In the genomic region with DNA sequence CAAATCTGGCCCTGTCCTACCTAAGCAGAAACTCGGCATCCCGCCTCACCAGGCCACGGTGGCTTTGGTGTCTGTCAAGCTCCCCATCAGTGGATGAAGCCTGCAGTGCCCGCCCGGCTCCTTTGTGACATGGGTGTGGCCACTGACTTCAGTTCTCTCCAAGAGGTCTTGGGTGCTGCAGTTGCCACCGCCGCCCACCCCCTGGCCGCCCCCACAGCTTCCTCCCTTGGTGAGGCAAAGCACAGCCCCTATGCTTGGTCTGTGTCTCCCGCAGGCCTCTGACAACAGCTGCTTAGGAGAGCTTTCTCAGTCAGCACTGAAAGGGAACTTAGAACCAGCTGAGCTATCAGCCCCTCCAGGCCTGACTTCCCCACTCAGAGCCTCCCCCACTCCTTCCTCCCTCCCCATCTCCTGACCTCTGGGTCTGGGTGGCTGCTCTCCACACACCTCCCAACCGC, we compare ENCODE assay signal across 15 cellular contexts. TPM values are rescaled to one million over a fixed set of nuclear protein-coding genes. Genes with fewer than 3 reads are reported as not detected.
DNase-seq lines count a peak whose midpoint lies in the region; ATAC-seq, FAIRE-seq and TF ChIP-seq lines count a peak whose summit lies in the region.
"Had no signal": no experiment of that assay in that cellular context is flagged by ENCODE, and none has a peak within 500 bp of the region (broad histone marks: within the 10 kb centered on the region; RNA-seq: fewer than 3 reads in every experiment).

No MANE protein-coding gene starts in this region.

- H3K9me3 ChIP-seq in T-helper 17 cell (ENCODE audit: control insufficient read depth, low read length, poor library complexity, severe bottlenecking) (no peaks in the 10 kb centered on the region), small intestine (ENCODE audit: control insufficient read depth, low read depth) (no peaks in the 10 kb centered on the region)

- H3K4me1 ChIP-seq in small intestine (ENCODE audit: control insufficient read depth in 2 of 2, insufficient read depth in 1 of 2, low read depth in 1 of 2, low read length in 1 of 2): no peaks in the 10 kb centered on the region

- peak; percentile 33 for TF ChIP-seq POLR2A in GM10847 (IDR thresholded peaks at IDR 0.05; ENCODE audit: extremely low read depth, insufficient read length)

- H3K4me3 ChIP-seq in small intestine (ENCODE audit: low read depth in 1 of 2, low read length in 2 of 2): no peak overlapping the region
- H3K4me3 ChIP-seq: K562 had no signal

- no peaks in the 10 kb centered on the region for H3K36me3 ChIP-seq in small intestine (ENCODE audit: control insufficient read depth in 2 of 2, insufficient read depth in 2 of 2, low read length in 2 of 2)

- no peak for FAIRE-seq in small intestine (lab: Jason Lieb, UNC)
- FAIRE-seq: K562 had no signal

- peak; percentile 29 for ATAC-seq in GM19351 (IDR thresholded peaks at IDR 0.05; ENCODE audit: unreplicated experiment)
- peak; percentile 38 for ATAC-seq in HG02884 (IDR thresholded peaks at IDR 0.05; ENCODE audit: unreplicated experiment)
- no peak for ATAC-seq in T-helper 17 cell
- ATAC-seq: CD8-positive, alpha-beta T cell; K562; left ventricle myocardium superior had no signal

- H3K27me3 ChIP-seq in small intestine (ENCODE audit: control insufficient read depth in 2 of 2, insufficient read depth in 2 of 2, low read length in 2 of 2): no peaks in the 10 kb centered on the region

- 66 to 87% (median 80%) methylated on average over 8 to 10 of the region's 10 CpGs for WGBS in small intestine, 3 donors

- no peak overlapping the region for H3K4me3 Mint-ChIP-seq in T-helper 17 cell
- H3K4me3 Mint-ChIP-seq: activated CD4-positive, alpha-beta memory T cell treated with anti-CD3 and anti-CD28 coated beads for 36 hours; CD8-positive, alpha-beta T cell had no signal

- H3K36me3 Mint-ChIP-seq in T-helper 17 cell (ENCODE audit: low read depth): peaks cover 3% of the 10 kb centered on the region
- H3K36me3 Mint-ChIP-seq: CD8-positive, alpha-beta T cell had no signal

- H3K27me3 Mint-ChIP-seq in T-helper 17 cell: peaks cover 34% of the 10 kb centered on the region

- no peak overlapping the region for H3K27ac Mint-ChIP-seq in T-helper 17 cell
- H3K27ac Mint-ChIP-seq: activated CD4-positive, alpha-beta memory T cell treated with anti-CD3 and anti-CD28 coated beads for 36 hours; CD8-positive, alpha-beta T cell had no signal

- peak; percentile 24 for DNase-seq in globus pallidus (ENCODE audit: low spot score)
- no peak for DNase-seq in T-helper 17 cell
- DNase-seq in small intestine: no peak
- DNase-seq in hippocampal formation (lab: John Stamatoyannopoulos, UW): no peak
- no peak for DNase-seq in activated effector memory CD4-positive, alpha-beta T cell treated with Interleukin-2 at 50 U/mL for 16 hours
- DNase-seq: activated CD4-positive, alpha-beta memory T cell treated with anti-CD3 and anti-CD28 coated beads for 36 hours; CD8-positive, alpha-beta T cell; left ventricle myocardium superior; NCI-H226; retina; SHP77 treated with DMSO at 0.1 percent for 48 hours had no signal

- H3K4me1 Mint-ChIP-seq in T-helper 17 cell: peaks cover 12% of the 10 kb centered on the region

- H3K27ac ChIP-seq in small intestine (ENCODE audit: low read depth in 1 of 2, low read length in 1 of 2): no peak overlapping the region

RNA-seq across cellular contexts. Expression of a gene that starts 22.9 kb away (rescaled TPM):
- 1 to 10 TPM; 3.8 to 8.3 TPM for total RNA-seq in T-helper 17 cell
- 1 to 10 TPM in 1 of 3 donors, under 1 TPM in 2; 0.22 to 1.6 (median 0.42) TPM for polyA plus RNA-seq in small intestine
- total RNA-seq: left ventricle myocardium superior had no signal

RNA-seq across cellular contexts. Expression of a gene that starts 48.0 kb away (rescaled TPM):
- total RNA-seq in T-helper 17 cell: not detected
- not detected for polyA plus RNA-seq in small intestine
- total RNA-seq: CD8-positive, alpha-beta T cell; K562; left ventricle myocardium superior had no signal
- polyA plus RNA-seq: K562 had no signal
